ENCODE assay signal across 7 cellular contexts in genomic region chr22:44998296-44998695, GRCh38. TPM values are rescaled to one million over a fixed set of nuclear protein-coding genes. Genes with fewer than 3 reads are reported as not detected.
"Had no signal": no experiment of that assay in that cellular context is flagged by ENCODE, and none has a peak within 500 bp of the region (broad histone marks: within the 10 kb centered on the region; RNA-seq: fewer than 3 reads in every experiment).

No MANE protein-coding gene starts in this region.

- H3K4me3 ChIP-seq: K562 had no signal

- DNase-seq: GOT3, H7, HCEC 1CT, IMR-90, KG1 had no signal

- ATAC-seq: K562 had no signal

RNA-seq across cellular contexts. Expression of gene PHF21B, which starts 11.5 kb away (rescaled TPM):
- total RNA-seq: HT-29, IMR-90, K562 had no signal
